17 cellular contexts compared by ENCODE assay signal in the genomic region with DNA sequence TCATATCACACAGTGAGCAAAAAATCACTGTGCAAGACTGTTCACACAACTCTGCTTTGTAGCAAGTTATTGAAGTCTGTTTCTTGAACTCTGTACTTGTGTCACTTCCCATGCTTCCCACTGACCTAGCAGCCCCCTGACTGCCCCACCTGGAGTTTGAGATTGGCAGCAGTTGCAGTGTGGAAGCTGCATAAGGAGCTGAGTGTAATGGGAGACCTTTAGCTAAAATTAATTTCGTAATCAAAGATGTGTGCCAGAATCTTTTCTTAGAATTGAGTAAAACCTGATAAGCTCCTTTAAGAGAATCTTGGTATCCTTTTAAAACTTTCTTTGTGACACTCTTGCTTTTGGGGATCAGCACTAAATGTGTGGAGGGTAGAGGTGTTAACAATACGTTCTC. TPM values are rescaled to one million over a fixed set of nuclear protein-coding genes. Genes with fewer than 3 reads are reported as not detected.
DNase-seq lines count a peak whose midpoint lies in the region; ATAC-seq and TF ChIP-seq lines count a peak whose summit lies in the region.
"Had no signal": no experiment of that assay in that cellular context is flagged by ENCODE, and none has a peak within 500 bp of the region (broad histone marks: within the 10 kb centered on the region; RNA-seq: fewer than 3 reads in every experiment).

No MANE protein-coding gene starts in this region.

- H4K91ac ChIP-seq in mesenchymal stem cell (ENCODE audit: low read length), result no peak overlapping the region

- peak overlapping the region; percentile 44 for H3K9ac ChIP-seq in mesenchymal stem cell (ENCODE audit: low read length)

- 89% methylated on average over 1 of the region's 2 CpGs for WGBS in mesenchymal stem cell

- H3K4ac ChIP-seq in mesenchymal stem cell (ENCODE audit: low read depth in 1 of 2, low read length in 2 of 2), result no peak overlapping the region

- H3K4me2 ChIP-seq in mesenchymal stem cell (ENCODE audit: low read length, poor library complexity, severe bottlenecking), result no peak overlapping the region
- H3K4me2 ChIP-seq: GM23338 had no signal

- POLR2A ChIA-PET in activated CD8-positive, alpha-beta T cell treated with anti-CD3 and anti-CD28 coated beads for 36 hours (lab: Charles Lee), result no interaction called here

- H2BK15ac ChIP-seq in mesenchymal stem cell (ENCODE audit: low read depth, poor library complexity, severe bottlenecking), result no peak overlapping the region

- no peak overlapping the region for H3K4me3 ChIP-seq in cardiac fibroblast (replicated peaks in 1 of 2; ENCODE audit: low read depth in 2 of 2, low read length in 2 of 2)
- H3K4me3 ChIP-seq in mesenchymal stem cell (ENCODE audit: insufficient read depth in 1 of 2, low read depth in 1 of 2, low read length in 2 of 2), result peak overlapping the region in 1 of 2 experiments; percentile 48
- H3K4me3 ChIP-seq: GM23338, pancreas, SJSA1 had no signal

- peaks cover 4% of the 10 kb centered on the region for H3K4me1 ChIP-seq in mesenchymal stem cell (ENCODE audit: control insufficient read depth, insufficient read depth, low read depth, low read length)

- H3K23ac ChIP-seq in mesenchymal stem cell (ENCODE audit: low read length in 2 of 2), result no peak overlapping the region

- H3K9me3 Mint-ChIP-seq in activated CD8-positive, alpha-beta T cell treated with anti-CD3 and anti-CD28 coated beads for 36 hours, result no peaks in the 10 kb centered on the region
- H3K9me3 Mint-ChIP-seq: stimulated activated naive B cell treated with anti-CD40 and anti-IgM and Interleukin-4, amounts not matched to agents 10 μg/mL and 1 μg/mL and 100 μg/mL, for 72 hours had no signal

- no peak overlapping the region for H2BK12ac ChIP-seq in mesenchymal stem cell (ENCODE audit: low read length in 2 of 2)

- ATAC-seq in Right ventricle myocardium superior (ENCODE audit: poor library complexity) (peak; percentile 26), GM19324 (IDR thresholded peaks at IDR 0.05; ENCODE audit: low FRiP score, unreplicated experiment) (no peak), HG02970 (IDR thresholded peaks at IDR 0.05; ENCODE audit: low FRiP score, unreplicated experiment) (no peak)
- no peak for ATAC-seq in activated CD8-positive, alpha-beta T cell treated with anti-CD3 and anti-CD28 coated beads for 36 hours
- ATAC-seq: GM23338; left colon; stimulated activated naive B cell treated with anti-CD40 and anti-IgM and Interleukin-4, amounts not matched to agents 10 μg/mL and 1 μg/mL and 100 μg/mL, for 72 hours had no signal

- H3K36me3 ChIP-seq in mesenchymal stem cell (ENCODE audit: control insufficient read depth in 1 of 2, insufficient read depth in 2 of 2, low read depth in 1 of 2, low read length in 2 of 2), result peaks cover 0 to 3% of the 10 kb centered on the region in 2 experiments
- H3K36me3 ChIP-seq: pancreas, SJSA1 had no signal

- H4K8ac ChIP-seq in mesenchymal stem cell (ENCODE audit: low read length), result no peak overlapping the region

- H3K14ac ChIP-seq in mesenchymal stem cell (ENCODE audit: low read length in 2 of 2), result no peak overlapping the region

- TF ChIP-seq CTCF in cardiac fibroblast (IDR thresholded peaks at IDR 0.05; ENCODE audit: low read depth, low read length), result no peak
- TF ChIP-seq CTCF in activated CD8-positive, alpha-beta T cell treated with anti-CD3 and anti-CD28 coated beads for 36 hours (IDR thresholded peaks at IDR 0.05), result no peak

- H3K36me3 Mint-ChIP-seq in activated CD8-positive, alpha-beta T cell treated with anti-CD3 and anti-CD28 coated beads for 36 hours (ENCODE audit: low read depth), result peaks cover 3% of the 10 kb centered on the region

- DNase-seq in Right ventricle myocardium superior (no peak), cardiac septum (ENCODE audit: low spot score) (no peak), cardiac fibroblast (ENCODE audit: low read depth in 2 of 2) (peak; percentile 36 to 53), mesenchymal stem cell (no peak), globus pallidus (ENCODE audit: low spot score) (no peak)
- DNase-seq in activated CD8-positive, alpha-beta T cell treated with anti-CD3 and anti-CD28 coated beads for 36 hours, result no peak
- DNase-seq: activated CD8-positive, alpha-beta memory T cell treated with anti-CD3 and anti-CD28 coated beads, Interleukin-2, amount 50 U/mL, for 4 hours; left colon; NCI-H2029; NCI-H510A; pancreas; stimulated activated naive B cell treated with anti-CD40 and anti-IgM and Interleukin-4, amounts not matched to agents 10 μg/mL and 1 μg/mL and 100 μg/mL, for 72 hours; T1000 had no signal

- no peaks in the 10 kb centered on the region for H3K27me3 ChIP-seq in mesenchymal stem cell (ENCODE audit: control insufficient read depth in 1 of 2, insufficient read depth in 1 of 2, low read length in 2 of 2)
- H3K27me3 ChIP-seq: pancreas, SJSA1 had no signal

- H2AFZ ChIP-seq in mesenchymal stem cell (ENCODE audit: low read depth, low read length), result no peak overlapping the region
- H2AFZ ChIP-seq: GM23338 had no signal

- intact Hi-C loops in Right ventricle myocardium superior (cut with DNase I), result no loop called here
- intact Hi-C loops in cardiac septum (cut with DNase I), result no loop called here
- intact Hi-C loops in activated CD8-positive, alpha-beta T cell treated with anti-CD3 and anti-CD28 coated beads for 36 hours (cut with micrococcal nuclease), result no loop called here

- H3K79me1 ChIP-seq in mesenchymal stem cell (replicated peaks; ENCODE audit: low read length, poor library complexity, severe bottlenecking), result peaks cover 27% of the 10 kb centered on the region

- no peak overlapping the region for H3K4me3 Mint-ChIP-seq in activated CD8-positive, alpha-beta T cell treated with anti-CD3 and anti-CD28 coated beads for 36 hours
- H3K4me3 Mint-ChIP-seq: GM23338; stimulated activated naive B cell treated with anti-CD40 and anti-IgM and Interleukin-4, amounts not matched to agents 10 μg/mL and 1 μg/mL and 100 μg/mL, for 72 hours had no signal

- H2AK5ac ChIP-seq in mesenchymal stem cell (ENCODE audit: low read length, severe bottlenecking), result peak overlapping the region; percentile 78

- no peak overlapping the region for H3K18ac ChIP-seq in mesenchymal stem cell (ENCODE audit: low read depth in 1 of 2, low read length in 2 of 2)

- H2BK120ac ChIP-seq in mesenchymal stem cell (ENCODE audit: low read depth, low read length), result no peak overlapping the region

- no peak overlapping the region for H3K27ac ChIP-seq in mesenchymal stem cell (ENCODE audit: low read length, poor library complexity, severe bottlenecking)
- H3K27ac ChIP-seq: pancreas, SJSA1 had no signal

- CTCF ChIA-PET in activated CD8-positive, alpha-beta T cell treated with anti-CD3 and anti-CD28 coated beads for 36 hours (lab: Charles Lee), result interaction anchor here (0.7 to 1.2 kb wide), 2 partner anchors 15 to 19 kb away, joined by 3 to 4 read pairs; no protein-coding TSS in a partner anchor

- no peak overlapping the region for H2BK5ac ChIP-seq in mesenchymal stem cell (ENCODE audit: low read depth, low read length, poor library complexity, severe bottlenecking)

- H3K27me3 Mint-ChIP-seq in activated CD8-positive, alpha-beta T cell treated with anti-CD3 and anti-CD28 coated beads for 36 hours, result no peaks in the 10 kb centered on the region
- H3K27me3 Mint-ChIP-seq: stimulated activated naive B cell treated with anti-CD40 and anti-IgM and Interleukin-4, amounts not matched to agents 10 μg/mL and 1 μg/mL and 100 μg/mL, for 72 hours had no signal

- H3K9me3 ChIP-seq in mesenchymal stem cell (ENCODE audit: control insufficient read depth, low read length), result no peaks in the 10 kb centered on the region
- H3K9me3 ChIP-seq: pancreas, SJSA1 had no signal

- H3K27ac Mint-ChIP-seq in activated CD8-positive, alpha-beta T cell treated with anti-CD3 and anti-CD28 coated beads for 36 hours, result no peak overlapping the region
- H3K27ac Mint-ChIP-seq: GM23338 had no signal

- peaks cover 5% of the 10 kb centered on the region for H3K4me1 Mint-ChIP-seq in activated CD8-positive, alpha-beta T cell treated with anti-CD3 and anti-CD28 coated beads for 36 hours (ENCODE audit: low read depth)

RNA-seq across cellular contexts. Expression of a gene that starts 42.8 kb away (rescaled TPM):
- 21.2 TPM for total RNA-seq in Right ventricle myocardium superior
- total RNA-seq in cardiac septum, result 17.2 TPM
- polyA plus RNA-seq in mesenchymal stem cell (2013, experiment 1 of 2), result 6.8 TPM
- 7.0 TPM for polyA plus RNA-seq in mesenchymal stem cell (2013, experiment 2 of 2)
- total RNA-seq in activated CD8-positive, alpha-beta T cell treated with anti-CD3 and anti-CD28 coated beads for 36 hours, result 1 to 10 TPM; 3.6 to 3.9 TPM

RNA-seq across cellular contexts. Expression of a gene that starts 43.0 kb away (rescaled TPM):
- 878 TPM for total RNA-seq in Right ventricle myocardium superior
- total RNA-seq in cardiac septum, result 798 TPM
- 2,527 TPM for polyA plus RNA-seq in mesenchymal stem cell (2013, experiment 1 of 2)
- polyA plus RNA-seq in mesenchymal stem cell (2013, experiment 2 of 2), result 2,464 TPM
- total RNA-seq in activated CD8-positive, alpha-beta T cell treated with anti-CD3 and anti-CD28 coated beads for 36 hours, result 1,000 to 10,000 TPM; 2,671 to 2,747 TPM

Comparison
In these comparisons a context has a peak if more than half of its experiments do, and no peak if none do; other contexts are left out.
1. DNase-seq: peak in cardiac fibroblast (2 of 2); none in Right ventricle myocardium superior (single experiment), cardiac septum (single experiment), mesenchymal stem cell (single experiment), activated CD8-positive, alpha-beta T cell treated with anti-CD3 and anti-CD28 coated beads for 36 hours (single experiment) and globus pallidus (single experiment).